8 cellular contexts compared by ENCODE assay signal in the genomic region with DNA sequence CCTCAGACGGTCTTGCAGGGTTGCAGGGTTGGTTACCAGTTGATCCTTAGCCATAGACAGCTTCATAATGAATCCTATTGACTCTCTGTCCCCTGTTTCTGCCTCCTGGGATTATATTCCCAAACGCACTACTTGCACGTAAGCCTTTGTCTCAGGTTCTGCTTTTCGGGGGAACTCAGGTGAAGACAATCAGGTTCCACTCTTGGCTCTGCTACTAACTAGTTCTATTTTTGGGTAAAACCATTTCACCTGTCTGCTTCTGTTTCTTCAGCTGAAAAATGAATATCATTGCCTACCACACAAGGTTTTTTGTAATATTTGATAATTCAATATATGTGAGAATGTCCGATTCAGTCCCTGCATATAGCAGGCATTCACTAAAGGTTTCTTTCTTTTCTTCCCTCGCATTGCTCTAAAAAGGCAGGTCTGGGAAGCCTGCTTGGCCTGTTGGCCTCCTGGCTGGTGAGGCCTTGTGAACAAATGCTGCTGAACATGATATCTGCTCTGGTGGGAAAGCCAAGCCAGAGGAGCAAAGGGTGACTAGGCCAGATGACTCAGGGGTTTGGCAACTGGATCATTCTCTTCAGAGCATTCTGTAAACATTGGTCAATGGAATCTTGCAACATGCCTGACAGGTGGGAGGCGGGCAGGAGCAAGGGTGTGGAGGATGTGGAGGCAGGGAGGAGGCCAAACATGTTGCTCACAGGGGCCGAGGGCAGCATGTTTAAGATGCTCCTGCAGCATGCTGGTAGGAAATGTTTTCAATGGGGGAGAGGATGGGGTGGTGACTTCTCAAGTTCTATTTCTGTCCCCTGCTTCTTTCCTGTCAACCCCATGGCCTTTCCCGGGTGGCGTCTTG. TPM values are rescaled to one million over a fixed set of nuclear protein-coding genes. Genes with fewer than 3 reads are reported as not detected.
DNase-seq lines count a peak whose midpoint lies in the region; ATAC-seq and TF ChIP-seq lines count a peak whose summit lies in the region.

No MANE protein-coding gene starts in this region.

- CTCF ChIA-PET in OCI-LY7 (lab: Charles Lee; ENCODE audit: unreplicated experiment): no interaction called here

- 72% methylated on average over 10 of the region's 10 CpGs for WGBS in body of pancreas, 2 donors

- no peaks in the 10 kb centered on the region for H3K9me2 ChIP-seq in OCI-LY7 (ENCODE audit: insufficient read depth, low read length)

- no TSS peak for BruUV-seq in OCI-LY7 (replicated peaks; lab: Mats Ljungman, UMichigan)

- H3K27me3 ChIP-seq in body of pancreas (no peaks in the 10 kb centered on the region), lower lobe of right lung (ENCODE audit: low read depth) (no peaks in the 10 kb centered on the region)

- TF ChIP-seq POLR2A in body of pancreas (IDR thresholded peaks at IDR 0.05): peak in 2 of 3 donors; percentile 20 to 41

- peak; percentile 95 for ATAC-seq in body of pancreas
- ATAC-seq in lower lobe of right lung: peak; percentile 92 to 93
- ATAC-seq in HG03139 (IDR thresholded peaks at IDR 0.05; ENCODE audit: unreplicated experiment): no peak
- no peak for ATAC-seq in HG03108 (IDR thresholded peaks at IDR 0.05; ENCODE audit: unreplicated experiment)

- TF ChIP-seq CTCF in body of pancreas (IDR thresholded peaks at IDR 0.05) (no peak), lower lobe of right lung (IDR thresholded peaks at IDR 0.05) (no peak), OCI-LY7 (conservative IDR thresholded peaks at IDR 0.05; ENCODE audit: low read length) (no peak)

- no peak overlapping the region for H3K4me3 ChIP-seq in body of pancreas
- H3K4me3 ChIP-seq in lower lobe of right lung: no peak overlapping the region
- H3K4me3 ChIP-seq in OCI-LY7 (ENCODE audit: low read depth, low read length, poor library complexity, severe bottlenecking): no peak overlapping the region

- H3K27ac ChIP-seq in body of pancreas: peak overlapping the region; percentile 22 to 62 (median 56)
- H3K27ac ChIP-seq in lower lobe of right lung: peak overlapping the region; percentile 70
- H3K27ac ChIP-seq in OCI-LY7 (ENCODE audit: low read depth, low read length, poor library complexity, severe bottlenecking): no peak overlapping the region

- H3K9me3 ChIP-seq in body of pancreas (no peaks in the 10 kb centered on the region), lower lobe of right lung (no peaks in the 10 kb centered on the region), OCI-LY7 (ENCODE audit: low read length) (no peaks in the 10 kb centered on the region)

- H3K4me1 ChIP-seq in body of pancreas (peaks cover 37% of the 10 kb centered on the region), lower lobe of right lung (peaks cover 44% of the 10 kb centered on the region), OCI-LY7 (ENCODE audit: insufficient read depth, low read length, poor library complexity, severe bottlenecking) (no peaks in the 10 kb centered on the region)

- intact Hi-C loops in body of pancreas (cut with DNase I): no loop called here
- intact Hi-C loops in lower lobe of right lung (cut with DNase I): no loop called here
- intact Hi-C loops in OCI-LY7 (cut with micrococcal nuclease; ENCODE audit: unreplicated experiment): no loop called here

- H3K36me3 ChIP-seq in body of pancreas (replicated peaks in 1 of 2; ENCODE audit: insufficient read depth in 1 of 2, low read depth in 2 of 2) (no peaks in the 10 kb centered on the region), lower lobe of right lung (no peaks in the 10 kb centered on the region), OCI-LY7 (ENCODE audit: insufficient read depth, low read length) (no peaks in the 10 kb centered on the region)

- H2AFZ ChIP-seq in OCI-LY7 (ENCODE audit: low read length): no peak overlapping the region

- peak; percentile 100 for DNase-seq in A172 (ENCODE audit: low spot score)
- DNase-seq in LHCN-M2 (ENCODE audit: low read depth): peak; percentile 100
- DNase-seq in body of pancreas: peak; percentile 84 to 95 (median 90)
- DNase-seq in lower lobe of right lung: peak; percentile 80
- no peak for DNase-seq in OCI-LY7 (ENCODE audit: low spot score)
- no peak for DNase-seq in pons (ENCODE audit: low spot score)

- no peaks in the 10 kb centered on the region for H3K79me2 ChIP-seq in OCI-LY7 (ENCODE audit: insufficient read depth, low read depth, low read length)

- POLR2A ChIA-PET in OCI-LY7 (lab: Charles Lee): interaction anchor here (1.0 to 1.5 kb wide), 2 partner anchors 20 to 561 kb away, joined by 3 to 4 read pairs; no protein-coding TSS in a partner anchor

- H3K4me2 ChIP-seq in OCI-LY7 (ENCODE audit: low read length): no peak overlapping the region

- no peaks in the 10 kb centered on the region for H4K20me1 ChIP-seq in OCI-LY7 (ENCODE audit: insufficient read depth, low read length)

RNA-seq across cellular contexts. Expression of a gene that starts 23.8 kb away (rescaled TPM):
- total RNA-seq in A172 (2014; rRNA removed; shearing (Covaris generic)): 41.9 and 45.0 TPM in 2 replicates
- 99.0 and 107 TPM in 2 replicates for total RNA-seq in LHCN-M2 (2014; rRNA removed)
- 41.8 TPM for polyA plus RNA-seq in LHCN-M2 (2012)
- 1 to 10 TPM; 6.6 to 6.7 TPM for total RNA-seq in body of pancreas
- 33.2 TPM for total RNA-seq in lower lobe of right lung
- 14.3 and 18.3 TPM in 2 replicates for total RNA-seq in OCI-LY7 (2014; rRNA removed; shearing (Covaris generic))
- total RNA-seq in OCI-LY7 (2022): 7.2 and 8.2 TPM in 2 replicates

Comparison
In these comparisons a context has a peak if more than half of its experiments do, and no peak if none do; other contexts are left out.
1. DNase-seq: peak in A172 (single experiment), LHCN-M2 (single experiment), body of pancreas (4 of 4) and lower lobe of right lung (single experiment); none in OCI-LY7 (single experiment) and pons (single experiment).
2. ATAC-seq: peak in body of pancreas (single experiment) and lower lobe of right lung (2 of 2); none in HG03139 (single experiment) and HG03108 (single experiment).